In the genomic region with DNA sequence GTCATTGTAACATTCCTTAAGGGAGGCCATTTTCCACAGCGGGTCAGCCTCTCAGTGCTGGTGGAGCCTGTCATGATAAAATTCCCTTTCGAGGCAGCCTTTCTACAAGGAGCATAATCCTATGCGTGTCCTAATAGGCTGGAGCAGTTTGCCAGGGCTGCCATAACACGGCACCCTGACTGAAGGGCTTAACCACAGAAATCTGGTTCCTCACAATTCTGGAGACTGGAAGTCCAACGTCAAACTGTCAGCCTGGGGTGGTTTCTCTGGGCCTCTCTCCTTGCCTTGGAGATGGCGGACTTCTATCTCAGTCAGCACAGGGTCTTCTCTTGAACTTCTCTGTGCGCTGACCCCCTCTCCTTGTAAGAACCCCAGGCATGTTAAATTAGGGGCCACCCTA, we compare ENCODE assay signal across 27 cellular contexts. TPM values are rescaled to one million over a fixed set of nuclear protein-coding genes. Genes with fewer than 3 reads are reported as not detected.
"Had no signal": no experiment of that assay in that cellular context is flagged by ENCODE, and none has a peak within 500 bp of the region (broad histone marks: within the 10 kb centered on the region; RNA-seq: fewer than 3 reads in every experiment).

No MANE protein-coding gene starts in this region.

- H3K4me3 ChIP-seq: ascending aorta, cardiac muscle cell, K562, SJSA1 had no signal

- H3K27me3 ChIP-seq: ascending aorta, cardiac muscle cell, SJSA1 had no signal

- H3K9me3 ChIP-seq: ascending aorta, SJSA1, SK-N-SH had no signal

- H3K4me1 ChIP-seq: ascending aorta, SJSA1 had no signal

- ATAC-seq: activated T-cell treated with anti-CD3 and anti-CD28 coated beads, Interleukin-2, amount 50 U/mL, for 4 hours; K562; Panc1; WTC11 had no signal

- H3K27ac ChIP-seq: ascending aorta, cardiac muscle cell, SJSA1 had no signal

- DNase-seq: activated CD4-positive, alpha-beta memory T cell treated with anti-CD3 and anti-CD28 coated beads for 36 hours; activated CD4-positive, alpha-beta T cell treated with anti-CD3 and anti-CD28 coated beads for 4 hours; activated CD4-positive, alpha-beta T cell treated with anti-CD3 and anti-CD28 coated beads, Interleukin-2, amount 50 U/mL, for 1 hour; activated CD4-positive, CD25-positive, alpha-beta regulatory T cell treated with anti-CD3 and anti-CD28 coated beads, Interleukin-2, amount 50 U/mL, for 72 hours; activated naive CD4-positive, alpha-beta T cell; activated naive CD4-positive, alpha-beta T cell treated with anti-CD3 and anti-CD28 coated beads, Interleukin-2, amount 50 U/mL, for 16 hours; activated naive CD8-positive, alpha-beta T cell treated with anti-CD3 and anti-CD28 coated beads for 36 hours; activated T-cell treated with anti-CD3 and anti-CD28 coated beads, Interleukin-2, amount 50 U/mL, for 4 hours; amygdala; IMR-90; NCI-H1105; NCI-H1436; NCI-H1694; NCI-H2029; NCI-H345; NCI-H524 treated with DMSO at 0.1 percent for 48 hours; SHP77 treated with DMSO at 0.1 percent for 48 hours; SK-N-SH had no signal

RNA-seq across cellular contexts. Expression of gene RGL4, which starts 1.4 kb away (rescaled TPM):
- total RNA-seq: ascending aorta, cardiac muscle cell, IMR-90, K562, MCF 10A, SJSA1, WTC11 had no signal
- polyA plus RNA-seq: IMR-90, K562, SK-N-SH had no signal

RNA-seq across cellular contexts. Expression of gene DRICH1, which starts 57.3 kb away (rescaled TPM):
- total RNA-seq: activated naive CD8-positive, alpha-beta T cell treated with anti-CD3 and anti-CD28 coated beads for 36 hours; ascending aorta; cardiac muscle cell; IMR-90; MCF 10A; NCI-H460; RPMI7951; SJSA1 had no signal
- polyA plus RNA-seq: cardiac muscle cell had no signal
